Comparison of ENCODE assay signal across 24 cellular contexts in the genomic region with DNA sequence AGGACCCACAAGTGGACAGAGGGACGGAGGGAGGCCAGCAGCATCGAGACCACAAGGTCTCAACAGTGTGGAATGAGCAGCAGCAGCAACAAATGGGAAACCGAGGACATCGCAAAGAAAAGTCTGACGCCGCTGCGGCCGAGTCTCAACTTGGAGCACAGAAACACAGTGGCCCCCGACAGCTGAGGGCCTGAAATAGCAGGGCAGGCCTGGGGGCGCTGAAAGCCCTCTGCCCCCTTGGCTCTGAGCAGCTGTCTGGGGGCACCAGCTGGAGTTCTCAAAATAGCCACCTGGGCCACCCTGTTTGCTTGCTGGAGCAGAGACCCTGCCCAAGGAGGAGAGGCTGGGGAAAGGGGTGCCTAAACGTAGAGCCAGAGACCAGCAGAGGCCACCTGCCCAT. TPM values are rescaled to one million over a fixed set of nuclear protein-coding genes. Genes with fewer than 3 reads are reported as not detected.
DNase-seq lines count a peak whose midpoint lies in the region; ATAC-seq and TF ChIP-seq lines count a peak whose summit lies in the region.
"Had no signal": no experiment of that assay in that cellular context is flagged by ENCODE, and none has a peak within 500 bp of the region (broad histone marks: within the 10 kb centered on the region; RNA-seq: fewer than 3 reads in every experiment).

No MANE protein-coding gene starts in this region.

- CTCF ChIA-PET in CD4-positive, alpha-beta T cell (lab: Charles Lee) = no interaction called here

- H3K4me3 Mint-ChIP-seq in nephron = peak overlapping the region; percentile 54 to 94 (median 82)
- H3K4me3 Mint-ChIP-seq in CD4-positive, alpha-beta T cell = no peak overlapping the region
- H3K4me3 Mint-ChIP-seq: H9 had no signal

- no peak overlapping the region for H3K4me3 ChIP-seq in cardiac muscle cell
- no peak overlapping the region for H3K4me3 ChIP-seq in left ventricle myocardium inferior
- H3K4me3 ChIP-seq: GM23248, MG63, SJSA1 had no signal

- POLR2A ChIA-PET in CD4-positive, alpha-beta T cell (lab: Charles Lee) = no interaction called here

- no peaks in the 10 kb centered on the region for H3K27me3 ChIP-seq in cardiac muscle cell
- no peaks in the 10 kb centered on the region for H3K27me3 ChIP-seq in left ventricle myocardium inferior (ENCODE audit: low read depth)
- H3K27me3 ChIP-seq in CD4-positive, alpha-beta T cell (ENCODE audit: control insufficient read depth, insufficient read depth, low read length) = no peaks in the 10 kb centered on the region
- H3K27me3 ChIP-seq: MG63, SJSA1 had no signal

- TF ChIP-seq CTCF in cardiac muscle cell (IDR thresholded peaks at IDR 0.05; ENCODE audit: low read depth, low read length) (no peak), left ventricle myocardium inferior (IDR thresholded peaks at IDR 0.05; ENCODE audit: borderline replicate concordance) (no peak), VCaP (conservative IDR thresholded peaks at IDR 0.05) (no peak), nephron (IDR thresholded peaks at IDR 0.05; ENCODE audit: unreplicated experiment in 3 of 3) (no peak)
- no peak for TF ChIP-seq CTCF in CD4-positive, alpha-beta T cell (IDR thresholded peaks at IDR 0.05)

- H3K9me3 ChIP-seq in cardiac muscle cell (ENCODE audit: low read depth) (no peaks in the 10 kb centered on the region), left ventricle myocardium inferior (replicated peaks) (no peaks in the 10 kb centered on the region)
- H3K9me3 ChIP-seq in CD4-positive, alpha-beta T cell (ENCODE audit: control insufficient read depth, low read length) = no peaks in the 10 kb centered on the region
- H3K9me3 ChIP-seq: MG63, SJSA1 had no signal

- H3K27ac Mint-ChIP-seq in nephron = peak overlapping the region; percentile 37 to 61 (median 56)
- no peak overlapping the region for H3K27ac Mint-ChIP-seq in CD4-positive, alpha-beta T cell

- H3K9me3 Mint-ChIP-seq in nephron = no peaks in the 10 kb centered on the region
- no peaks in the 10 kb centered on the region for H3K9me3 Mint-ChIP-seq in CD4-positive, alpha-beta T cell

- DNase-seq in cardiac muscle cell (ENCODE audit: low read depth in 1 of 2, low spot score in 1 of 2) = no peak
- no peak for DNase-seq in left ventricle myocardium inferior
- no peak for DNase-seq in CD4-positive, alpha-beta T cell
- no peak for DNase-seq in iPS-NIHi11 (ENCODE audit: low spot score)
- DNase-seq in NCI-H2081 (lab: John Stamatoyannopoulos, UW) = no peak
- DNase-seq in NCI-H1694 (lab: John Stamatoyannopoulos, UW) = no peak
- DNase-seq: AML-193; DMS79 treated with DMSO at 0.1 percent for 48 hours; GM23248; H9; MG63; NCI-H1048; NCI-H1436; NCI-H1930; NCI-H2227 treated with DMSO at 0.1 percent for 48 hours; NCI-H510A; NCI-H774; NK-92 treated with Interleukin-12 subunit alpha and Interleukin-12 subunit beta, amount 100 ng/mL, for 24 hours had no signal

- H3K36me3 ChIP-seq in cardiac muscle cell = peaks cover 14% of the 10 kb centered on the region
- H3K36me3 ChIP-seq in left ventricle myocardium inferior = peaks cover 55% of the 10 kb centered on the region

- H3K4me1 ChIP-seq in cardiac muscle cell (ENCODE audit: low read depth) = peaks cover 20% of the 10 kb centered on the region
- peaks cover 19% of the 10 kb centered on the region for H3K4me1 ChIP-seq in left ventricle myocardium inferior
- H3K4me1 ChIP-seq: SJSA1 had no signal

- H3K36me3 Mint-ChIP-seq in nephron (ENCODE audit: low read depth) = peaks cover 13% of the 10 kb centered on the region
- H3K36me3 Mint-ChIP-seq in CD4-positive, alpha-beta T cell (ENCODE audit: low read depth) = peaks cover 56% of the 10 kb centered on the region

- intact Hi-C loops in left ventricle myocardium inferior (cut with micrococcal nuclease) = no loop called here
- intact Hi-C loops in CD4-positive, alpha-beta T cell (cut with DNase I, micrococcal nuclease) = no loop called here

- no peak for ATAC-seq in CD4-positive, alpha-beta T cell (ENCODE audit: poor library complexity)
- ATAC-seq: Panc1 had no signal

- H3K27ac ChIP-seq in cardiac muscle cell = peak overlapping the region; percentile 66
- H3K27ac ChIP-seq in left ventricle myocardium inferior (replicated peaks) = no peak overlapping the region
- H3K27ac ChIP-seq in VCaP = peak overlapping the region; percentile 89
- H3K27ac ChIP-seq in CD4-positive, alpha-beta T cell (ENCODE audit: low read depth, low read length) = no peak overlapping the region
- H3K27ac ChIP-seq: GM23248, SJSA1 had no signal

- H3K27me3 Mint-ChIP-seq in nephron (ENCODE audit: low read depth) = no peaks in the 10 kb centered on the region
- H3K27me3 Mint-ChIP-seq in CD4-positive, alpha-beta T cell = no peaks in the 10 kb centered on the region

- H3K4me1 Mint-ChIP-seq in nephron = peaks cover 39% of the 10 kb centered on the region
- peaks cover 29% of the 10 kb centered on the region for H3K4me1 Mint-ChIP-seq in CD4-positive, alpha-beta T cell (ENCODE audit: low read depth)

RNA-seq across cellular contexts. Expression of a gene that starts 5.9 kb away (rescaled TPM):
- 218 and 298 TPM in 2 replicates for total RNA-seq in cardiac muscle cell
- polyA plus RNA-seq in cardiac muscle cell = 370 and 442 TPM in 2 replicates
- total RNA-seq in left ventricle myocardium inferior = 24.1 TPM
- total RNA-seq in CD4-positive, alpha-beta T cell = 10 to 100 TPM; 34.1 to 41.3 TPM

RNA-seq across cellular contexts. Expression of a gene that starts 24.6 kb away (rescaled TPM):
- total RNA-seq in cardiac muscle cell (154 and 180 TPM in 2 replicates), left ventricle myocardium inferior (30.8 TPM)
- 151 and 175 TPM in 2 replicates for polyA plus RNA-seq in cardiac muscle cell
- 10 to 100 TPM; 44.0 to 50.9 TPM for total RNA-seq in CD4-positive, alpha-beta T cell

RNA-seq across cellular contexts. Expression of a gene that starts 46.4 kb away (rescaled TPM):
- 0.04 TPM in 1 of 2 replicates, not detected in the other for total RNA-seq in cardiac muscle cell
- polyA plus RNA-seq in cardiac muscle cell = not detected in 2 replicates
- 2.4 TPM for total RNA-seq in left ventricle myocardium inferior
- under 1 TPM; 0.82 to 0.92 TPM for total RNA-seq in CD4-positive, alpha-beta T cell
- total RNA-seq: A172, GM23248, H9, LHCN-M2, SJSA1 had no signal
- polyA plus RNA-seq: GM23248 had no signal

RNA-seq across cellular contexts. Expression of a gene that starts 57.9 kb away (rescaled TPM):
- total RNA-seq in cardiac muscle cell (2.9 and 10.0 TPM in 2 replicates), left ventricle myocardium inferior (0.33 TPM)
- 2.4 and 8.2 TPM in 2 replicates for polyA plus RNA-seq in cardiac muscle cell
- not detected for total RNA-seq in CD4-positive, alpha-beta T cell

Comparison
In these comparisons a context has a peak if more than half of its experiments do, and no peak if none do; other contexts are left out.
1. H3K27ac ChIP-seq: peak in cardiac muscle cell (single experiment) and VCaP (single experiment); none in left ventricle myocardium inferior (single experiment) and CD4-positive, alpha-beta T cell (single experiment).